ENCODE assay signal across 8 cellular contexts in genomic region chr2:235302263-235302662, GRCh38.
"Had no signal": no experiment of that assay in that cellular context is flagged by ENCODE, and none has a peak within 500 bp of the region (broad histone marks: within the 10 kb centered on the region; RNA-seq: fewer than 3 reads in every experiment).

No MANE protein-coding gene starts in this region.

- DNase-seq: GM23248, GOT3, H7, HFFc6, IMR-90 had no signal

- H2AFZ ChIP-seq: GM23248 had no signal

- H3K4me3 ChIP-seq: GM23248, HAP-1 had no signal

- ATAC-seq: HCT116 had no signal

- H3K27ac ChIP-seq: GM23248, HL-60 had no signal

- H3K4me1 ChIP-seq: HAP-1 had no signal

- H3K9me3 ChIP-seq: HAP-1 had no signal

- H3K27ac Mint-ChIP-seq: HFFc6 had no signal

- H3K36me3 ChIP-seq: HAP-1 had no signal

- H3K4me3 Mint-ChIP-seq: HFFc6 had no signal

- H3K9ac ChIP-seq: GM23248 had no signal
